Comparison of ENCODE assay signal across 8 cellular contexts in genomic region chr7:37182011-37182478, GRCh38.
DNase-seq lines count a peak whose midpoint lies in the region; ATAC-seq and TF ChIP-seq lines count a peak whose summit lies in the region.

No MANE protein-coding gene starts in this region.

- no peaks in the 10 kb centered on the region for H3K9me3 Mint-ChIP-seq in Calu3 (ENCODE audit: low read depth, unreplicated experiment)
- peaks cover 3% of the 10 kb centered on the region for H3K9me3 Mint-ChIP-seq in activated T-helper 1 cell treated with anti-CD3 and anti-CD28 coated beads, Interleukin-12 subunit alpha, Interleukin-12 subunit beta, Interleukin-2, Interleukin-4 antibody, amounts not matched to agents 30 ng/mL and 10 ng/mL and 1 ng/mL, durations not matched to agents 14 hours and 24 hours and 36 hours

- TF ChIP-seq RAD21 in Ishikawa (IDR thresholded peaks at IDR 0.05; ENCODE audit: low read depth) = peak; percentile 97

- DNase-seq in Calu3 (peak; percentile 91), Peyer's patch (peak; percentile 75 to 90 (median 75)), foreskin fibroblast (peak; percentile 35 to 77), substantia nigra (lab: John Stamatoyannopoulos, UW) (peak in 40 of 49 donors; percentile 11 to 80 (median 59))
- DNase-seq in activated T-helper 1 cell treated with anti-CD3 and anti-CD28 coated beads, Interleukin-12 subunit alpha, Interleukin-12 subunit beta, Interleukin-2, Interleukin-4 antibody, amounts not matched to agents 30 ng/mL and 10 ng/mL and 1 ng/mL, durations not matched to agents 14 hours and 24 hours and 36 hours (ENCODE audit: low spot score) = peak; percentile 57

- H3K9me3 ChIP-seq in Peyer's patch (no peaks in the 10 kb centered on the region), neutrophil (no peaks in the 10 kb centered on the region)

- no peak overlapping the region for H3K27ac ChIP-seq in Peyer's patch
- peak overlapping the region; percentile 58 for H3K27ac ChIP-seq in neutrophil
- no peak overlapping the region for H3K27ac ChIP-seq in substantia nigra (ENCODE audit: low read depth, low read length, poor library complexity, severe bottlenecking)

- TF ChIP-seq CTCF in Calu3 (IDR thresholded peaks at IDR 0.05; ENCODE audit: unreplicated experiment) (peak; percentile 97), Peyer's patch (IDR thresholded peaks at IDR 0.05) (peak; percentile 78 to 92 (median 90)), foreskin fibroblast (IDR thresholded peaks at IDR 0.05; ENCODE audit: low read depth, low read length) (peak; percentile 90), neutrophil (IDR thresholded peaks at IDR 0.05) (peak; percentile 82)

- CTCF ChIA-PET in Calu3 (lab: Charles Lee) = interaction anchor here (0.6 to 3.5 kb wide), 41 partner anchors 10 to 1107 kb away, joined by 3 to 99 read pairs (median 4); no protein-coding TSS in a partner anchor

- H3K36me3 Mint-ChIP-seq in Calu3 (ENCODE audit: insufficient read depth, unreplicated experiment) = no peaks in the 10 kb centered on the region
- peaks cover 20% of the 10 kb centered on the region for H3K36me3 Mint-ChIP-seq in activated T-helper 1 cell treated with anti-CD3 and anti-CD28 coated beads, Interleukin-12 subunit alpha, Interleukin-12 subunit beta, Interleukin-2, Interleukin-4 antibody, amounts not matched to agents 30 ng/mL and 10 ng/mL and 1 ng/mL, durations not matched to agents 14 hours and 24 hours and 36 hours (ENCODE audit: low read depth)

- peaks cover 0 to 3% (median 0%) of the 10 kb centered on the region in 3 donors for H3K36me3 ChIP-seq in Peyer's patch
- peaks cover 5% of the 10 kb centered on the region for H3K36me3 ChIP-seq in neutrophil

- intact Hi-C loops in Calu3 (cut with micrococcal nuclease; ENCODE audit: unreplicated experiment) = loop anchor here (1.0 to 5.0 kb wide), 5 partner anchors 155 to 695 kb away; no protein-coding TSS in a partner anchor
- intact Hi-C loops in activated T-helper 1 cell treated with anti-CD3 and anti-CD28 coated beads, Interleukin-12 subunit alpha, Interleukin-12 subunit beta, Interleukin-2, Interleukin-4 antibody, amounts not matched to agents 30 ng/mL and 10 ng/mL and 1 ng/mL, durations not matched to agents 14 hours and 24 hours and 36 hours (cut with micrococcal nuclease) = loop anchor here (1.0 to 10.0 kb wide), 9 partner anchors 117 to 740 kb away; partner anchors contain the start of gene AOAH

- H3K4me1 ChIP-seq in Peyer's patch (no peaks in the 10 kb centered on the region), neutrophil (ENCODE audit: control insufficient read depth in 1 of 2, insufficient read depth in 1 of 2, low read depth in 1 of 2, low read length in 1 of 2) (peaks cover 15 to 23% of the 10 kb centered on the region in 2 experiments)

- no peaks in the 10 kb centered on the region for H3K4me1 Mint-ChIP-seq in Calu3 (ENCODE audit: low read depth, unreplicated experiment)
- peaks cover 25% of the 10 kb centered on the region for H3K4me1 Mint-ChIP-seq in activated T-helper 1 cell treated with anti-CD3 and anti-CD28 coated beads, Interleukin-12 subunit alpha, Interleukin-12 subunit beta, Interleukin-2, Interleukin-4 antibody, amounts not matched to agents 30 ng/mL and 10 ng/mL and 1 ng/mL, durations not matched to agents 14 hours and 24 hours and 36 hours (ENCODE audit: low read depth)

- TF ChIP-seq EP300 in Ishikawa (IDR thresholded peaks at IDR 0.05; ENCODE audit: borderline replicate concordance) = no peak

- H3K27ac Mint-ChIP-seq in Calu3 (ENCODE audit: unreplicated experiment) = no peak overlapping the region
- H3K27ac Mint-ChIP-seq in activated T-helper 1 cell treated with anti-CD3 and anti-CD28 coated beads, Interleukin-12 subunit alpha, Interleukin-12 subunit beta, Interleukin-2, Interleukin-4 antibody, amounts not matched to agents 30 ng/mL and 10 ng/mL and 1 ng/mL, durations not matched to agents 14 hours and 24 hours and 36 hours = no peak overlapping the region

- no peak for TF ChIP-seq POLR2A in Peyer's patch (IDR thresholded peaks at IDR 0.05)

- H3K27me3 Mint-ChIP-seq in Calu3 (ENCODE audit: unreplicated experiment) = no peaks in the 10 kb centered on the region
- no peaks in the 10 kb centered on the region for H3K27me3 Mint-ChIP-seq in activated T-helper 1 cell treated with anti-CD3 and anti-CD28 coated beads, Interleukin-12 subunit alpha, Interleukin-12 subunit beta, Interleukin-2, Interleukin-4 antibody, amounts not matched to agents 30 ng/mL and 10 ng/mL and 1 ng/mL, durations not matched to agents 14 hours and 24 hours and 36 hours (ENCODE audit: insufficient read depth)

- H3K27me3 ChIP-seq in Peyer's patch (no peaks in the 10 kb centered on the region), neutrophil (no peaks in the 10 kb centered on the region)

- ATAC-seq in GM21390 (IDR thresholded peaks at IDR 0.05; ENCODE audit: unreplicated experiment) = peak; percentile 81

- H3K4me3 ChIP-seq in Peyer's patch (no peak overlapping the region), foreskin fibroblast (ENCODE audit: low read depth in 1 of 2, low read length in 2 of 2) (no peak overlapping the region), neutrophil (ENCODE audit: low read depth in 1 of 2, low read length in 1 of 2) (no peak overlapping the region)

- BruUV-seq in Calu3 (replicated peaks; lab: Mats Ljungman, UMichigan) = no TSS peak

- H3K4me3 Mint-ChIP-seq in Calu3 (ENCODE audit: low read depth, unreplicated experiment) = no peak overlapping the region
- no peak overlapping the region for H3K4me3 Mint-ChIP-seq in activated T-helper 1 cell treated with anti-CD3 and anti-CD28 coated beads, Interleukin-12 subunit alpha, Interleukin-12 subunit beta, Interleukin-2, Interleukin-4 antibody, amounts not matched to agents 30 ng/mL and 10 ng/mL and 1 ng/mL, durations not matched to agents 14 hours and 24 hours and 36 hours

TF ChIP-seq in Ishikawa, 13 proteins besides CTCF, POLR2A, EP300 and RAD21:
- no peak for TF ChIP-seq NFIC (IDR thresholded peaks at IDR 0.05)
